23 cellular contexts compared by ENCODE assay signal in the genomic region with DNA sequence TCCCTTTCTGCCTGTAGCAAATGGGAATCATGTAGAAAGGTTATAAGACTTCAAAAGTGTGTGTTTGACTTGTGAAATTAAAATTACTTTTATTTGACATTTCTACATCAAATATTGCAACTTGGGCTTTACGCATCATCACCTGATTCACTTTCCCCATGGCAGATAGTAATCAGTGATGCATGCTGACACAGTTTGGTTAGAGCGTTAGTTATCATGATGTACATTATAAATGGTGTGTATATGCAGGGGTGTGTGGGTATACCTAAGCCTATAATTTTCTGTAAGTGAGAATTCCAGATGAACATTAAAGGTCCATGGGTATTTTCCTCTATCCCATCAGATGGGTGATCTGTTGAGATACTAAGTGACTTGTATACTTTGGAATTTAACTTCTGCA.
DNase-seq lines count a peak whose midpoint lies in the region; TF ChIP-seq lines count a peak whose summit lies in the region.
"Had no signal": no experiment of that assay in that cellular context is flagged by ENCODE, and none has a peak within 500 bp of the region (broad histone marks: within the 10 kb centered on the region; RNA-seq: fewer than 3 reads in every experiment).

No MANE protein-coding gene starts in this region.

- no peak overlapping the region for H3K27ac ChIP-seq in HEK293 (ENCODE audit: extremely low read depth, low read depth, low read length)
- H3K27ac ChIP-seq: HL-60, KMS-11, Peyer's patch, SK-N-MC had no signal

- TF ChIP-seq CTCF in HEK293 (tag by site-specific recombination; IDR thresholded peaks at IDR 0.05): no peak

- H3K27me3 Mint-ChIP-seq in activated CD4-positive, alpha-beta T cell treated with anti-CD3 and anti-CD28 coated beads, Interleukin-2, amount 10 ng/mL, durations not matched to agents 24 days and 14 days: no peaks in the 10 kb centered on the region
- H3K27me3 Mint-ChIP-seq: CD8-positive, alpha-beta memory T cell had no signal

- no peak overlapping the region for H3K4me3 Mint-ChIP-seq in activated CD4-positive, alpha-beta T cell treated with anti-CD3 and anti-CD28 coated beads, Interleukin-2, amount 10 ng/mL, durations not matched to agents 24 days and 14 days
- H3K4me3 Mint-ChIP-seq: CD8-positive, alpha-beta memory T cell; IgD-negative memory B cell had no signal

- no peaks in the 10 kb centered on the region for H3K4me1 ChIP-seq in HEK293 (ENCODE audit: control insufficient read depth, insufficient read depth, low read length)
- H3K4me1 ChIP-seq: Peyer's patch had no signal

- POLR2A ChIA-PET in HEK293 (lab: Yijun Ruan, JAX): no interaction called here

- H3K27ac Mint-ChIP-seq in activated CD4-positive, alpha-beta T cell treated with anti-CD3 and anti-CD28 coated beads, Interleukin-2, amount 10 ng/mL, durations not matched to agents 24 days and 14 days: no peak overlapping the region
- H3K27ac Mint-ChIP-seq: CD8-positive, alpha-beta memory T cell; IgD-negative memory B cell had no signal

- H3K36me3 Mint-ChIP-seq in activated CD4-positive, alpha-beta T cell treated with anti-CD3 and anti-CD28 coated beads, Interleukin-2, amount 10 ng/mL, durations not matched to agents 24 days and 14 days (ENCODE audit: low read depth): no peaks in the 10 kb centered on the region

- H3K36me3 ChIP-seq in HEK293 (ENCODE audit: control insufficient read depth in 2 of 2, insufficient read depth in 1 of 2, low read length in 2 of 2): no peaks in the 10 kb centered on the region
- H3K36me3 ChIP-seq: Peyer's patch had no signal

- DNase-seq in activated CD4-positive, alpha-beta T cell treated with anti-CD3 and anti-CD28 coated beads, Interleukin-2, amount 10 ng/mL, durations not matched to agents 24 days and 14 days: peak; percentile 30
- DNase-seq in activated CD4-positive, alpha-beta T cell treated with anti-CD3 and anti-CD28 coated beads for 1 hour: no peak
- DNase-seq in ELR (ENCODE audit: low read depth) (peak; percentile 30), kidney tubule cell (ENCODE audit: low spot score) (peak; percentile 5), posterior cingulate gyrus (no peak), COLO829 (ENCODE audit: low spot score) (no peak)
- DNase-seq: C1 segment of cervical spinal cord; Calu3; CD8-positive, alpha-beta memory T cell; DMS79 treated with DMSO at 0.1 percent for 48 hours; NCI-H1048; NCI-H1417; NCI-H1694; NCI-H2029 treated with DMSO at 0.1 percent for 48 hours; NCI-H2227 treated with DMSO at 0.1 percent for 48 hours; NCI-H69; Peyer's patch; SIG-M5 had no signal

- CTCF ChIA-PET in HEK293 (lab: Yijun Ruan, JAX): interaction anchor here (0.9 to 1.0 kb wide), 2 partner anchors 166 to 371 kb away, joined by 3 to 4 read pairs; no protein-coding TSS in a partner anchor

- H3K9me3 Mint-ChIP-seq in activated CD4-positive, alpha-beta T cell treated with anti-CD3 and anti-CD28 coated beads, Interleukin-2, amount 10 ng/mL, durations not matched to agents 24 days and 14 days: no peaks in the 10 kb centered on the region
- H3K9me3 Mint-ChIP-seq: CD8-positive, alpha-beta memory T cell; IgD-negative memory B cell had no signal

- intact Hi-C loops in activated CD4-positive, alpha-beta T cell treated with anti-CD3 and anti-CD28 coated beads, Interleukin-2, amount 10 ng/mL, durations not matched to agents 24 days and 14 days (cut with micrococcal nuclease): no loop called here
- intact Hi-C loops in posterior cingulate gyrus (cut with DNase I): no loop called here

- H3K4me3 ChIP-seq in HEK293 (ENCODE audit: low read depth, low read length): no peak overlapping the region
- H3K4me3 ChIP-seq: Peyer's patch, SK-N-MC had no signal

- H3K9me3 ChIP-seq in HEK293 (ENCODE audit: control insufficient read depth, insufficient read depth, low read depth, low read length): no peaks in the 10 kb centered on the region
- H3K9me3 ChIP-seq: Peyer's patch had no signal

- peaks cover 6% of the 10 kb centered on the region for H3K4me1 Mint-ChIP-seq in activated CD4-positive, alpha-beta T cell treated with anti-CD3 and anti-CD28 coated beads, Interleukin-2, amount 10 ng/mL, durations not matched to agents 24 days and 14 days
- H3K4me1 Mint-ChIP-seq: CD8-positive, alpha-beta memory T cell had no signal

TF ChIP-seq in HEK293, 187 proteins besides CTCF, POLR2A, EP300 and RAD21:
- no peak for TF ChIP-seq REST (tag by site-specific recombination; IDR thresholded peaks at IDR 0.05)
- peak; percentile 44; the same call in 1 of the 2 replicates for TF ChIP-seq SP7 (tag by site-specific recombination; IDR thresholded peaks at IDR 0.05)

Comparison
In these comparisons a context has a peak if more than half of its experiments do, and no peak if none do; other contexts are left out.
1. DNase-seq: peak in activated CD4-positive, alpha-beta T cell treated with anti-CD3 and anti-CD28 coated beads, Interleukin-2, amount 10 ng/mL, durations not matched to agents 24 days and 14 days (single experiment), ELR (single experiment) and kidney tubule cell (single experiment); none in activated CD4-positive, alpha-beta T cell treated with anti-CD3 and anti-CD28 coated beads for 1 hour (single experiment), posterior cingulate gyrus (0 of 10) and COLO829 (single experiment).